ENCODE assay signal across 1 cellular context in the genomic region with DNA sequence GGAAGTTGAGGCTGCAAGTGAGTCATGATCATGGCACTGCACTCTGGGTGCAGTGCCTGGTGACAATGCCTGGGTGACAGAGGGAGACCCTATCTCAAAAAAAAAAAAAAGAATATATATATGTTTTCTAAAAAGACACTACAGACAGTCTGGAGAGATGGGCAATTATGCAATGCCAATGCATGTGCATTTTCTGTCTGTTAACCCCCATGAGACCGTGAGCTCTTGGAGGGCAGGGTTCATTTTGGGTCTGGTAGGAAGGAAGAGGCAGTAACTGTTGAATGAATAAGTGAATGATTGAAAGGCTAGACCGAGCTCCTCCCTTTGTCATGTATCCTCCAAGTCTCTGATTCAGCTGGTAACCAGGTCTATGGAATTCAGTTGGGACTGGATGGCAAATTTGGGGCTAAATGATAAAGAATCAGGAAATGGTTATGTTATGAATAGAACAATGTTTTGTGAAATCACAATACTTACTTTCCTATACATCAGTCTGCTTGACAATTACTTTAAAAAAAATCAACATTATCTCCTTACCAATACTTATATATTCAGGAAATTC.
A peak's percentile ranks its signal among the peaks of the same experiment; 100 is the strongest.
TF ChIP-seq lines count a peak whose summit lies in the region.

No MANE protein-coding gene starts in this region.

TF ChIP-seq in HepG2, 621 proteins besides CTCF, POLR2A, EP300 and RAD21:
- TF ChIP-seq CEBPG (CRISPR knock-in tag; IDR thresholded peaks at IDR 0.05) (0 out of 2 replicates have a peak, but pooled peaks have one; percentile 19), CCDC6 (CRISPR knock-in tag; IDR thresholded peaks at IDR 0.05) (no peak), ZNF652 (CRISPR knock-in tag; IDR thresholded peaks at IDR 0.05; ENCODE audit: borderline replicate concordance, low read depth) (peak; percentile 80)
